Comparison of ENCODE assay signal across 8 cellular contexts in the genomic region with DNA sequence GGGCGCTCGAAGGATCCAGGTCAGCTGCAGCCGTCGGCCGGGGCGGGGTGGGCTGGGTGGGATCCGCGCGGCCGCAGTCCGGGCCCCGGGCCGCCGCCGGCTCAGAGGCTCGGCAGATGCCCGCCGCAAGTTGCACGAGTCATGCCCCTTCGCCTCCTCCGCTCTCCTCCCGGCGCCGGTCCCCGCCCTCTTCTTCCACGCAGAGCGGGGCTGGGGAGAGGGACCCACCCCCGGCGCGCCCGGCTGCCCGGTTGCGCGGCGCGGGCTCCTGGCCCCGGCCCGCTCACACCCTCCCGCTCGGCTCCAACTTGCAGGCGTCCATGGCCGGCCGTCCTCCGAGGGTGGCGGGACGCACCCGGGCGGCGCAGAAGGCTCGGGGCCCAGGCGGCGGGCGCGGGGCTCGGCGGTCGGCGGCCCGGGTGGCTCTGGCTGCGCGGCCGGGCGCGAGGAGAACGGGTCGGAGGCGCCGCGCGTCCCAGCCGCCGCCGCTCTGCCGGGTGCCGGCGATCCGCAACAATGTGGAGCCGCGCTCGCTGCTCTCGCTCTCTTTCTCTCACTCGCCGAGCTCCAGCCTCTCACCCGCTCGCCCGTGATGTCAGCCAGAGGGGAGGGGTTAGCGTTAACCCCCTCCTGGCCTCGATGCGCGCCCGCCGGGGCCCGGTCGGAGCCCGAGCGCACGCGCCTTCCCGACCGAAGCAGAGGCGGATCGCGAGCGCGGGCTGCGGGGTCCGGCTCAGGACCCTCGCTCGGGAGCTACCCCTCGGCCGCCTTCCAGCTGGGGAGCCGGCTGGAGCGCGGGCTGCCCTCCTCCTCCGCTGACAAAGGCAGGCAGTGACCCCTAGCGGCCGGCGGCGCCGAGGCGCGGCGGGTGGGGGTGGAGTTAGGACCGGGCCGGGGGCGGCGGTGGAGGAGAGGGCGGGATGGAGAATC. TPM values are rescaled to one million over a fixed set of nuclear protein-coding genes. Genes with fewer than 3 reads are reported as not detected.
A peak's percentile ranks its signal among the peaks of the same experiment; 100 is the strongest.
DNase-seq lines count a peak whose midpoint lies in the region; ATAC-seq and TF ChIP-seq lines count a peak whose summit lies in the region.

A gene with protein sequence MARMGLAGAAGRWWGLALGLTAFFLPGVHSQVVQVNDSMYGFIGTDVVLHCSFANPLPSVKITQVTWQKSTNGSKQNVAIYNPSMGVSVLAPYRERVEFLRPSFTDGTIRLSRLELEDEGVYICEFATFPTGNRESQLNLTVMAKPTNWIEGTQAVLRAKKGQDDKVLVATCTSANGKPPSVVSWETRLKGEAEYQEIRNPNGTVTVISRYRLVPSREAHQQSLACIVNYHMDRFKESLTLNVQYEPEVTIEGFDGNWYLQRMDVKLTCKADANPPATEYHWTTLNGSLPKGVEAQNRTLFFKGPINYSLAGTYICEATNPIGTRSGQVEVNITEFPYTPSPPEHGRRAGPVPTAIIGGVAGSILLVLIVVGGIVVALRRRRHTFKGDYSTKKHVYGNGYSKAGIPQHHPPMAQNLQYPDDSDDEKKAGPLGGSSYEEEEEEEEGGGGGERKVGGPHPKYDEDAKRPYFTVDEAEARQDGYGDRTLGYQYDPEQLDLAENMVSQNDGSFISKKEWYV (minus strand): TSS at position 550 of the 930 bp plus-strand sequence. CDS start 647 bp downstream, outside the sequence.

- H3K36me3 Mint-ChIP-seq in HFFc6 (ENCODE audit: low read depth) (no peaks in the 10 kb centered on the region), T-cell (no peaks in the 10 kb centered on the region)

- H3K27ac ChIP-seq in left ventricle myocardium inferior (replicated peaks): peak within 1 kb of the TSS; percentile 90
- H3K27ac ChIP-seq in prostate gland: peak within 1 kb of the TSS; percentile 84 to 92

- H3K27me3 ChIP-seq in left ventricle myocardium inferior (ENCODE audit: low read depth) (no peaks in the 10 kb centered on the region), prostate gland (replicated peaks; ENCODE audit: insufficient read depth) (no peaks in the 10 kb centered on the region)

- CTCF ChIA-PET in T-cell (lab: Charles Lee): interaction anchor here (0.6 to 1.7 kb wide), 14 partner anchors 8 to 605 kb away, joined by 3 to 9 read pairs (median 3); no protein-coding TSS in a partner anchor

- H3K27ac Mint-ChIP-seq in HFFc6 (peak within 1 kb of the TSS; percentile 55), T-cell (peak within 1 kb of the TSS; percentile 58 to 59)

- DNase-seq in HFFc6: peak; percentile 72
- peak; percentile 91 for DNase-seq in NB4 (ENCODE audit: low read depth)
- DNase-seq in T-cell: peak; percentile 63 to 87 (median 78)
- peak; percentile 78 for DNase-seq in amniotic stem cell (lab: John Stamatoyannopoulos, UW)
- DNase-seq in left ventricle myocardium inferior: peak; percentile 89
- DNase-seq in prostate gland (ENCODE audit: low spot score): peak; percentile 86
- peak; percentile 90 for DNase-seq in ureter (ENCODE audit: low spot score)

- H3K4me3 Mint-ChIP-seq in HFFc6: peak within 1 kb of the TSS; percentile 86
- peak within 1 kb of the TSS; percentile 79 to 93 (median 88) for H3K4me3 Mint-ChIP-seq in T-cell

- H3K4me1 Mint-ChIP-seq in HFFc6 (ENCODE audit: low read depth) (peaks cover 9% of the 10 kb centered on the region; the same call in 1 of the 2 replicates), T-cell (peaks cover 5 to 22% (median 12%) of the 10 kb centered on the region in 3 donors)

- H3K4me3 ChIP-seq in NB4 (ENCODE audit: low read depth, low read length) (peak within 1 kb of the TSS; percentile 79), left ventricle myocardium inferior (peak within 1 kb of the TSS; percentile 89), prostate gland (peak within 1 kb of the TSS; percentile 77 to 78)

- TF ChIP-seq CTCF in GM12873 (IDR thresholded peaks at IDR 0.05; ENCODE audit: insufficient read depth, low read depth, low read length, missing control alignments) (peak; percentile 79), HFFc6 (IDR thresholded peaks at IDR 0.05) (peak; percentile 99), NB4 (IDR thresholded peaks at IDR 0.05; ENCODE audit: low read depth, low read length) (peak; percentile 74), left ventricle myocardium inferior (IDR thresholded peaks at IDR 0.05; ENCODE audit: borderline replicate concordance) (peak; percentile 98), prostate gland (IDR thresholded peaks at IDR 0.05) (peak; percentile 94 to 98 (median 97))

- H3K27me3 Mint-ChIP-seq in HFFc6 (ENCODE audit: insufficient read depth): peaks cover 14% of the 10 kb centered on the region
- peaks cover 9 to 18% of the 10 kb centered on the region in 2 donors for H3K27me3 Mint-ChIP-seq in T-cell

- H3K36me3 ChIP-seq in left ventricle myocardium inferior (no peaks in the 10 kb centered on the region), prostate gland (no peaks in the 10 kb centered on the region)

- intact Hi-C loops in left ventricle myocardium inferior (cut with micrococcal nuclease) (no loop called here), prostate gland (cut with DNase I) (loop anchor here (5.0 to 10.0 kb wide), 4 partner anchors 62 to 378 kb away; no protein-coding TSS in a partner anchor)

- POLR2A ChIA-PET in T-cell (lab: Charles Lee): no interaction called here

- no peaks in the 10 kb centered on the region for H3K9me3 ChIP-seq in left ventricle myocardium inferior (replicated peaks)
- H3K9me3 ChIP-seq in prostate gland: no peaks in the 10 kb centered on the region

- ATAC-seq in T-cell (replicated peaks in 1 of 4): peak; percentile 88 to 90 (median 88)

- H3K4me1 ChIP-seq in left ventricle myocardium inferior (peaks cover 40% of the 10 kb centered on the region), prostate gland (replicated peaks) (peaks cover 12% of the 10 kb centered on the region)

- peak; percentile 53 for TF ChIP-seq POLR2A in NB4 (IDR thresholded peaks at IDR 0.05; ENCODE audit: extremely low read depth, insufficient read length)
- TF ChIP-seq POLR2A in prostate gland (IDR thresholded peaks at IDR 0.05): peak; percentile 90

- under 1% methylated on average over 127 of the region's 128 CpGs for WGBS in prostate gland

- H3K9me3 Mint-ChIP-seq in HFFc6 (no peaks in the 10 kb centered on the region), T-cell (no peaks in the 10 kb centered on the region)

RNA-seq across cellular contexts. Expression of the gene that starts here (rescaled TPM):
- total RNA-seq in HFFc6 (2021; fragmentation: NEBNext Ultra II Directional; extraction: Animal tissue kit (Norgen Biotek cat#: 25700)): 1 to 10 TPM; 4.1 to 7.9 (median 6.6) TPM
- total RNA-seq in T-cell (1 to 10 TPM; 1.8 to 3.5 (median 3.1) TPM), left ventricle myocardium inferior (22.9 TPM), prostate gland (10 to 100 TPM; 18.7 to 28.2 TPM), ureter (232 TPM)

Comparison
In these comparisons a context has a peak if more than half of its experiments do, and no peak if none do; other contexts are left out.
1. Peak in every context shown above with its lines: DNase-seq, ATAC-seq, H3K4me3 ChIP-seq and H3K27ac ChIP-seq.